In genomic region chr10:113937258-113937657, GRCh38 we compare ENCODE assay signal across 9 cellular contexts.
"Had no signal": no experiment of that assay in that cellular context is flagged by ENCODE, and none has a peak within 500 bp of the region (broad histone marks: within the 10 kb centered on the region; RNA-seq: fewer than 3 reads in every experiment).

No MANE protein-coding gene starts in this region.

- H3K27ac ChIP-seq: GM23248, HL-60 had no signal

- H3K36me3 ChIP-seq: HAP-1 had no signal

- ATAC-seq: HCT116, K562 had no signal

- FAIRE-seq: K562 had no signal

- H2AFZ ChIP-seq: GM23248 had no signal

- H3K4me3 ChIP-seq: GM23248, HAP-1, K562 had no signal

- DNase-seq: GM23248, GOT3, H7, IMR-90, KG1 had no signal

- H3K9ac ChIP-seq: GM23248 had no signal

- H3K4me1 ChIP-seq: HAP-1 had no signal

- H3K9me3 ChIP-seq: HAP-1 had no signal
